1 cellular context compared by ENCODE assay signal in genomic region chr2:73823916-73824523, GRCh38.
TF ChIP-seq lines count a peak whose summit lies in the region.

No MANE protein-coding gene starts in this region.

TF ChIP-seq in HepG2, 621 proteins besides CTCF, POLR2A, EP300 and RAD21:
- TF ChIP-seq ZNF142 (CRISPR knock-in tag; IDR thresholded peaks at IDR 0.05) (no peak), ZKSCAN8 (CRISPR knock-in tag; IDR thresholded peaks at IDR 0.05; ENCODE audit: borderline replicate concordance) (0 out of 2 replicates have a peak, but pooled peaks have one; percentile 48), ZFP1 (CRISPR knock-in tag; IDR thresholded peaks at IDR 0.05) (0 out of 2 replicates have a peak, but pooled peaks have one; percentile 41), ZFX (CRISPR knock-in tag; IDR thresholded peaks at IDR 0.05; ENCODE audit: low read depth) (no peak), ZBTB42 (CRISPR knock-in tag; IDR thresholded peaks at IDR 0.05) (no peak), HMGXB4 (CRISPR knock-in tag; IDR thresholded peaks at IDR 0.05; ENCODE audit: borderline replicate concordance in 1 of 2, low read depth in 1 of 2) (peak in 1 of 2 experiments; percentile 34; a peak in 1 of 4 replicates), ATF2 (CRISPR knock-in tag; IDR thresholded peaks at IDR 0.05) (0 out of 2 replicates have a peak, but pooled peaks have one; percentile 8), SMC3 (IDR thresholded peaks at IDR 0.05; ENCODE audit: low read length) (peak; percentile 80), SAP130 (CRISPR knock-in tag; IDR thresholded peaks at IDR 0.05; ENCODE audit: low read depth) (0 out of 2 replicates have a peak, but pooled peaks have one; percentile 25), STAG1 (CRISPR knock-in tag; IDR thresholded peaks at IDR 0.05) (peak; percentile 93), IRF2 (CRISPR knock-in tag; IDR thresholded peaks at IDR 0.05) (peak; percentile 33; the same call in 1 of the 2 replicates), ERF (CRISPR knock-in tag; IDR thresholded peaks at IDR 0.05) (0 out of 2 replicates have a peak, but pooled peaks have one; percentile 48), ELF3 (CRISPR knock-in tag; IDR thresholded peaks at IDR 0.05) (peak; percentile 15; the same call in 1 of the 2 replicates), ZSCAN9 (CRISPR knock-in tag; IDR thresholded peaks at IDR 0.05; ENCODE audit: borderline replicate concordance) (0 out of 2 replicates have a peak, but pooled peaks have one; percentile 43), KLF16 (CRISPR knock-in tag; IDR thresholded peaks at IDR 0.05) (0 out of 4 replicates have a peak, but pooled peaks of 1 of the 2 experiments have one; percentile 68), ZNF138 (CRISPR knock-in tag; IDR thresholded peaks at IDR 0.05; ENCODE audit: low read depth) (no peak), KAT8 (CRISPR knock-in tag; IDR thresholded peaks at IDR 0.05) (peak; percentile 35; the same call in 1 of the 2 replicates)
